Comparison of ENCODE assay signal across 8 cellular contexts in genomic region chr5:80192507-80193241, GRCh38.
DNase-seq lines count a peak whose midpoint lies in the region; ATAC-seq lines count a peak whose summit lies in the region.

No MANE protein-coding gene starts in this region.

- 51% methylated on average over 11 of the region's 11 CpGs for WGBS in HUES64

- H3K27me3 ChIP-seq in HUES64 (ENCODE audit: insufficient read depth, low read length) = no peaks in the 10 kb centered on the region

- peaks cover 15% of the 10 kb centered on the region for H3K36me3 Mint-ChIP-seq in activated T-helper 2 cell treated with anti-CD3 and anti-CD28 coated beads, Interferon-gamma antibody, Interleukin-2, Interleukin-4, amounts not matched to agents 10 μg/mL and 5 μg/mL and 100 μg/mL, durations not matched to agents 14 hours and 24 hours and 36 hours (ENCODE audit: low read depth)

- no peaks in the 10 kb centered on the region for H3K9me3 Mint-ChIP-seq in activated T-helper 2 cell treated with anti-CD3 and anti-CD28 coated beads, Interferon-gamma antibody, Interleukin-2, Interleukin-4, amounts not matched to agents 10 μg/mL and 5 μg/mL and 100 μg/mL, durations not matched to agents 14 hours and 24 hours and 36 hours
- no peaks in the 10 kb centered on the region for H3K9me3 Mint-ChIP-seq in stimulated activated naive CD8-positive, alpha-beta T cell treated with anti-CD3 and anti-CD28 coated beads, Interleukin-15, amount 100 ng/mL, for 72 hours

- H3K9ac ChIP-seq in HUES64 (ENCODE audit: low read depth, low read length) = no peak overlapping the region

- H3K36me3 ChIP-seq in HUES64 (ENCODE audit: insufficient read depth, low read length) = no peaks in the 10 kb centered on the region

- peak overlapping the region; percentile 97 for H3K27ac Mint-ChIP-seq in activated T-helper 2 cell treated with anti-CD3 and anti-CD28 coated beads, Interferon-gamma antibody, Interleukin-2, Interleukin-4, amounts not matched to agents 10 μg/mL and 5 μg/mL and 100 μg/mL, durations not matched to agents 14 hours and 24 hours and 36 hours
- peak overlapping the region; percentile 85 to 95 for H3K27ac Mint-ChIP-seq in stimulated activated naive CD8-positive, alpha-beta T cell treated with anti-CD3 and anti-CD28 coated beads, Interleukin-15, amount 100 ng/mL, for 72 hours

- H3K27me3 Mint-ChIP-seq in activated T-helper 2 cell treated with anti-CD3 and anti-CD28 coated beads, Interferon-gamma antibody, Interleukin-2, Interleukin-4, amounts not matched to agents 10 μg/mL and 5 μg/mL and 100 μg/mL, durations not matched to agents 14 hours and 24 hours and 36 hours (ENCODE audit: low read depth) = no peaks in the 10 kb centered on the region
- no peaks in the 10 kb centered on the region for H3K27me3 Mint-ChIP-seq in stimulated activated naive CD8-positive, alpha-beta T cell treated with anti-CD3 and anti-CD28 coated beads, Interleukin-15, amount 100 ng/mL, for 72 hours

- H3K9me3 ChIP-seq in HUES64 (ENCODE audit: insufficient read depth, low read depth, low read length) = no peaks in the 10 kb centered on the region

- peaks cover 76% of the 10 kb centered on the region for H3K4me1 Mint-ChIP-seq in activated T-helper 2 cell treated with anti-CD3 and anti-CD28 coated beads, Interferon-gamma antibody, Interleukin-2, Interleukin-4, amounts not matched to agents 10 μg/mL and 5 μg/mL and 100 μg/mL, durations not matched to agents 14 hours and 24 hours and 36 hours (ENCODE audit: low read depth)
- H3K4me1 Mint-ChIP-seq in stimulated activated naive CD8-positive, alpha-beta T cell treated with anti-CD3 and anti-CD28 coated beads, Interleukin-15, amount 100 ng/mL, for 72 hours = peaks cover 95% of the 10 kb centered on the region

- ATAC-seq in stimulated activated naive CD8-positive, alpha-beta T cell treated with anti-CD3 and anti-CD28 coated beads, Interleukin-15, amount 100 ng/mL, for 72 hours = peak; percentile 41
- ATAC-seq in HG03025 (IDR thresholded peaks at IDR 0.05; ENCODE audit: low FRiP score, unreplicated experiment) = no peak

- peak overlapping the region; percentile 75 for H3K4me3 Mint-ChIP-seq in activated T-helper 2 cell treated with anti-CD3 and anti-CD28 coated beads, Interferon-gamma antibody, Interleukin-2, Interleukin-4, amounts not matched to agents 10 μg/mL and 5 μg/mL and 100 μg/mL, durations not matched to agents 14 hours and 24 hours and 36 hours (ENCODE audit: low read depth)
- peak overlapping the region; percentile 78 to 89 for H3K4me3 Mint-ChIP-seq in stimulated activated naive CD8-positive, alpha-beta T cell treated with anti-CD3 and anti-CD28 coated beads, Interleukin-15, amount 100 ng/mL, for 72 hours

- intact Hi-C loops in activated T-helper 2 cell treated with anti-CD3 and anti-CD28 coated beads, Interferon-gamma antibody, Interleukin-2, Interleukin-4, amounts not matched to agents 10 μg/mL and 5 μg/mL and 100 μg/mL, durations not matched to agents 14 hours and 24 hours and 36 hours (cut with micrococcal nuclease) = loop anchor here (1.0 to 5.0 kb wide), 5 partner anchors 8 to 100 kb away; no protein-coding TSS in a partner anchor
- intact Hi-C loops in posterior cingulate gyrus (cut with DNase I) = loop anchor here (2.0 kb wide), 1 partner anchor 64 kb away; the partner anchor contains the start of gene SERINC5

- no peak for DNase-seq in activated T-helper 2 cell treated with anti-CD3 and anti-CD28 coated beads, Interferon-gamma antibody, Interleukin-2, Interleukin-4, amounts not matched to agents 10 μg/mL and 5 μg/mL and 100 μg/mL, durations not matched to agents 14 hours and 24 hours and 36 hours (ENCODE audit: low spot score)
- DNase-seq in kidney glomerular epithelial cell (lab: John Stamatoyannopoulos, UW) (peak; percentile 62), GM19238 (ENCODE audit: insufficient read length, low spot score) (no peak), posterior cingulate gyrus (no peak), NCI-H146 treated with DMSO at 0.1 percent for 48 hours (lab: John Stamatoyannopoulos, UW; ENCODE audit: unreplicated experiment) (no peak)
- peak in 1 of 2 donors; percentile 16 for DNase-seq in stimulated activated naive CD8-positive, alpha-beta T cell treated with anti-CD3 and anti-CD28 coated beads, Interleukin-15, amount 100 ng/mL, for 72 hours

- H3K27ac ChIP-seq in HUES64 (ENCODE audit: low read depth, low read length) = peak overlapping the region; percentile 61; the same call in 1 of the 2 replicates

- peak overlapping the region; percentile 1; the same call in 1 of the 2 replicates for H3K4me3 ChIP-seq in HUES64 (ENCODE audit: low read length)

- peaks cover 71% of the 10 kb centered on the region for H3K4me1 ChIP-seq in HUES64 (ENCODE audit: insufficient read depth, low read length)
